In genomic region chr6:138403801-138404665, GRCh38 we compare ENCODE assay signal across 1 cellular context.
TF ChIP-seq lines count a peak whose summit lies in the region.

A gene with protein sequence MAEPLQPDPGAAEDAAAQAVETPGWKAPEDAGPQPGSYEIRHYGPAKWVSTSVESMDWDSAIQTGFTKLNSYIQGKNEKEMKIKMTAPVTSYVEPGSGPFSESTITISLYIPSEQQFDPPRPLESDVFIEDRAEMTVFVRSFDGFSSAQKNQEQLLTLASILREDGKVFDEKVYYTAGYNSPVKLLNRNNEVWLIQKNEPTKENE (plus strand): TSS chr6:138404223. CDS start chr6:138404496, 273 bp downstream.

TF ChIP-seq in HepG2, 621 proteins besides CTCF, POLR2A, EP300 and RAD21 (continued from another document and continues in another):
- TF ChIP-seq ZBTB40 (IDR thresholded peaks at IDR 0.05) (no peak), ZBTB40 (CRISPR knock-in tag; IDR thresholded peaks at IDR 0.05) (peak; percentile 54; the same call in 1 of the 2 replicates), ZNF609 (CRISPR knock-in tag; IDR thresholded peaks at IDR 0.05; ENCODE audit: borderline replicate concordance) (peak; percentile 86; the same call in 1 of the 2 replicates), ZBTB42 (CRISPR knock-in tag; IDR thresholded peaks at IDR 0.05) (peak; percentile 37; the same call in 1 of the 2 replicates), TCF7 (IDR thresholded peaks at IDR 0.05; ENCODE audit: low read depth) (peak; percentile 19; the same call in 1 of the 2 replicates), ZNF800 (CRISPR knock-in tag; IDR thresholded peaks at IDR 0.05) (peak; percentile 91), ZSCAN25 (CRISPR knock-in tag; IDR thresholded peaks at IDR 0.05) (no peak; the same call in 1 of the 2 replicates), NFATC3 (CRISPR knock-in tag; IDR thresholded peaks at IDR 0.05) (no peak; the same call in 1 of the 2 replicates), DNMT3B (CRISPR knock-in tag; conservative IDR thresholded peaks at IDR 0.05) (no peak), ATF7-NPFF (CRISPR knock-in tag; IDR thresholded peaks at IDR 0.05; ENCODE audit: low read depth) (no peak; the same call in none of the 2 replicates), ZNF709 (CRISPR knock-in tag; IDR thresholded peaks at IDR 0.05) (peak; percentile 82), FIP1L1 (IDR thresholded peaks at IDR 0.05; ENCODE audit: borderline replicate concordance, insufficient read depth, low read depth, low read length) (no peak), ZNF317 (CRISPR knock-in tag; IDR thresholded peaks at IDR 0.05) (no peak), ZNF263 (CRISPR knock-in tag; IDR thresholded peaks at IDR 0.05) (peak; percentile 95), ZNF430 (CRISPR knock-in tag; IDR thresholded peaks at IDR 0.05) (peak; percentile 58; the same call in 1 of the 2 replicates), REL (CRISPR knock-in tag; conservative IDR thresholded peaks at IDR 0.05) (no peak; the same call in 1 of the 2 replicates), NFKB2 (CRISPR knock-in tag; IDR thresholded peaks at IDR 0.05; ENCODE audit: borderline replicate concordance) (peak; percentile 75; the same call in 1 of the 2 replicates), RCOR2 (CRISPR knock-in tag; IDR thresholded peaks at IDR 0.05) (peak; percentile 56; the same call in 1 of the 2 replicates), SOX5 (CRISPR knock-in tag; IDR thresholded peaks at IDR 0.05; ENCODE audit: borderline replicate concordance) (peak; percentile 89), HNF1A (IDR thresholded peaks at IDR 0.05; ENCODE audit: low read depth) (no peak), HNF1A (CRISPR knock-in tag; IDR thresholded peaks at IDR 0.05; ENCODE audit: borderline replicate concordance) (peak; percentile 87), GATA4 (IDR thresholded peaks at IDR 0.05; ENCODE audit: borderline replicate concordance, low read depth) (peak; percentile 30; the same call in 1 of the 2 replicates), JUNB (CRISPR knock-in tag; IDR thresholded peaks at IDR 0.05; ENCODE audit: borderline replicate concordance) (no peak), ZNF235 (CRISPR knock-in tag; IDR thresholded peaks at IDR 0.05; ENCODE audit: borderline replicate concordance) (no peak), SIX4 (CRISPR knock-in tag; IDR thresholded peaks at IDR 0.05) (0 out of 2 replicates have a peak, but pooled peaks have one; percentile 51), ZNF350 (CRISPR knock-in tag; IDR thresholded peaks at IDR 0.05; ENCODE audit: borderline replicate concordance, low read depth) (peak; percentile 18; the same call in 1 of the 2 replicates)
- TF ChIP-seq, protein P1, sequence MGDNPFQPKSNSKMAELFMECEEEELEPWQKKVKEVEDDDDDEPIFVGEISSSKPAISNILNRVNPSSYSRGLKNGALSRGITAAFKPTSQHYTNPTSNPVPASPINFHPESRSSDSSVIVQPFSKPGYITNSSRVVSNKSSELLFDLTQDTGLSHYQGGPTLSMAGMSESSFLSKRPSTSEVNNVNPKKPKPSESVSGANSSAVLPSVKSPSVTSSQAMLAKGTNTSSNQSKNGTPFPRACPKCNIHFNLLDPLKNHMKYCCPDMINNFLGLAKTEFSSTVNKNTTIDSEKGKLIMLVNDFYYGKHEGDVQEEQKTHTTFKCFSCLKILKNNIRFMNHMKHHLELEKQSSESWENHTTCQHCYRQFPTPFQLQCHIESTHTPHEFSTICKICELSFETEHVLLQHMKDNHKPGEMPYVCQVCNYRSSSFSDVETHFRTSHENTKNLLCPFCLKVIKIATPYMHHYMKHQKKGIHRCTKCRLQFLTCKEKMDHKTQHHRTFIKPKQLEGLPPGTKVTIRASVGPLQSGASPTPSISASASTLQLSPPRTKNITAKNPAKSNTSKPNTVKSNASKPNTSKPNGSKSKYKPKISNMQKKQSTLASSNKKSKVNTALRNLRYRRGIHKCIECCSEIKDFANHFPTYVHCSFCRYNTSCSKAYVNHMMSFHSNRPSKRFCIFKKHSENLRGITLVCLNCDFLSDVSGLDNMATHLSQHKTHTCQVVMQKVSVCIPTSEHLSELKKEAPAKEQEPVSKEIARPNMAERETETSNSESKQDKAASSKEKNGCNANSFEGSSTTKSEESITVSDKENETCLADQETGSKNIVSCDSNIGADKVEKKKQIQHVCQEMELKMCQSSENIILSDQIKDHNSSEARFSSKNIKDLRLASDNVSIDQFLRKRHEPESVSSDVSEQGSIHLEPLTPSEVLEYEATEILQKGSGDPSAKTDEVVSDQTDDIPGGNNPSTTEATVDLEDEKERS (CRISPR knock-in tag; IDR thresholded peaks at IDR 0.05) = 0 out of 2 replicates have a peak, but pooled peaks have one; percentile 44
- TF ChIP-seq, protein P2, sequence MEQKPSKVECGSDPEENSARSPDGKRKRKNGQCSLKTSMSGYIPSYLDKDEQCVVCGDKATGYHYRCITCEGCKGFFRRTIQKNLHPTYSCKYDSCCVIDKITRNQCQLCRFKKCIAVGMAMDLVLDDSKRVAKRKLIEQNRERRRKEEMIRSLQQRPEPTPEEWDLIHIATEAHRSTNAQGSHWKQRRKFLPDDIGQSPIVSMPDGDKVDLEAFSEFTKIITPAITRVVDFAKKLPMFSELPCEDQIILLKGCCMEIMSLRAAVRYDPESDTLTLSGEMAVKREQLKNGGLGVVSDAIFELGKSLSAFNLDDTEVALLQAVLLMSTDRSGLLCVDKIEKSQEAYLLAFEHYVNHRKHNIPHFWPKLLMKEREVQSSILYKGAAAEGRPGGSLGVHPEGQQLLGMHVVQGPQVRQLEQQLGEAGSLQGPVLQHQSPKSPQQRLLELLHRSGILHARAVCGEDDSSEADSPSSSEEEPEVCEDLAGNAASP (CRISPR knock-in tag; IDR thresholded peaks at IDR 0.05; ENCODE audit: borderline replicate concordance) = peak; percentile 72
